19 cellular contexts compared by ENCODE assay signal in genomic region chr6:163941471-163941980, GRCh38.
DNase-seq lines count a peak whose midpoint lies in the region; ATAC-seq, FAIRE-seq and TF ChIP-seq lines count a peak whose summit lies in the region.
"Had no signal": no experiment of that assay in that cellular context is flagged by ENCODE, and none has a peak within 500 bp of the region (broad histone marks: within the 10 kb centered on the region; RNA-seq: fewer than 3 reads in every experiment).

No MANE protein-coding gene starts in this region.

- POLR2A ChIA-PET in H1 (lab: Charles Lee; ENCODE audit: partially characterized antibody) (no interaction called here), HEK293T (lab: Yijun Ruan, JAX) (no interaction called here)

- 0 out of 2 replicates have a peak, but pooled peaks cover 2% of the 10 kb centered on the region for H3K23me2 ChIP-seq in H1 (ENCODE audit: low read depth, low read length)

- intact Hi-C loops in natural killer cell (cut with micrococcal nuclease), result no loop called here

- peak overlapping the region; percentile 76; the same call in 1 of the 2 replicates for H2BK15ac ChIP-seq in H1 (ENCODE audit: low read length)
- H2BK15ac ChIP-seq in mesenchymal stem cell (ENCODE audit: low read depth, poor library complexity, severe bottlenecking), result no peak overlapping the region

- H2AFZ ChIP-seq in H1 (ENCODE audit: low read length) (0 out of 2 replicates have a peak overlapping the region, but pooled peaks have one; percentile 77), mesenchymal stem cell (ENCODE audit: low read depth, low read length) (no peak overlapping the region)

- no peak for FAIRE-seq in H1 (lab: Jason Lieb, UNC)
- FAIRE-seq: colon, pancreas had no signal

- TF ChIP-seq CTCF in HFFc6 (IDR thresholded peaks at IDR 0.05) (no peak), H1 (IDR thresholded peaks at IDR 0.05; ENCODE audit: control extremely low read depth in 1 of 3, insufficient read depth in 1 of 3, low read depth in 1 of 3, low read length in 3 of 3) (no peak), natural killer cell (IDR thresholded peaks at IDR 0.05) (no peak)

- H3K18ac ChIP-seq in H1 (ENCODE audit: extremely low read depth, low read length) (peak overlapping the region; percentile 34), mesenchymal stem cell (ENCODE audit: low read depth in 1 of 2, low read length in 2 of 2) (no peak overlapping the region)

- H3K27ac ChIP-seq in H1 (ENCODE audit: low read depth, low read length) (no peak overlapping the region), mesenchymal stem cell (ENCODE audit: low read length, poor library complexity, severe bottlenecking) (no peak overlapping the region), skin epidermis (peak overlapping the region in 15 of 21 experiments; percentile 1 to 79 (median 21))
- H3K27ac ChIP-seq: ascending aorta, pancreas, transverse colon had no signal

- no peak overlapping the region for H3K14ac ChIP-seq in H1 (ENCODE audit: insufficient read length)
- H3K14ac ChIP-seq in mesenchymal stem cell (ENCODE audit: low read length in 2 of 2), result no peak overlapping the region

- TF ChIP-seq RAD21 in H1 (IDR thresholded peaks at IDR 0.05 in 1 of 2, conservative IDR thresholded peaks at IDR 0.05 in 1 of 2; ENCODE audit: low read depth in 2 of 2, low read length in 2 of 2), result no peak

- H2BK12ac ChIP-seq in H1 (ENCODE audit: low read depth, low read length) (peak overlapping the region; percentile 70), mesenchymal stem cell (ENCODE audit: low read length in 2 of 2) (no peak overlapping the region)

- H4K91ac ChIP-seq in H1 (replicated peaks; ENCODE audit: insufficient read length, low read length) (peak overlapping the region; percentile 71), mesenchymal stem cell (ENCODE audit: low read length) (no peak overlapping the region)

- H3K4me1 Mint-ChIP-seq in HFFc6 (ENCODE audit: low read depth) (peaks cover 7% of the 10 kb centered on the region; the same call in 1 of the 2 replicates), natural killer cell (no peaks in the 10 kb centered on the region)
- H3K4me1 Mint-ChIP-seq: CD4-positive, CD25-positive, alpha-beta regulatory T cell had no signal

- H3K36me3 ChIP-seq in H1 (ENCODE audit: control insufficient read depth in 2 of 4, insufficient read depth in 4 of 4, low read length in 3 of 4), result no peaks in the 10 kb centered on the region
- no peaks in the 10 kb centered on the region for H3K36me3 ChIP-seq in mesenchymal stem cell (ENCODE audit: control insufficient read depth in 1 of 2, insufficient read depth in 2 of 2, low read depth in 1 of 2, low read length in 2 of 2)
- H3K36me3 ChIP-seq: ascending aorta, pancreas, transverse colon had no signal

- 75% methylated on average over 8 of the region's 10 CpGs; no CpG with 5 or more reads in 1 of the 2 experiments for WGBS in H1 (ENCODE audit: extremely low coverage in 1 of 2, insufficient coverage in 1 of 2, insufficient read length in 1 of 2, insufficient replicate concordance in 2 of 2, low coverage in 1 of 2, low lambda C conversion rate in 2 of 2, missing lambda C conversion rate in 1 of 2), 2 experiments
- 70% methylated on average over 9 of the region's 10 CpGs for WGBS in mesenchymal stem cell

- H3K4me3 Mint-ChIP-seq in HFFc6 (peak overlapping the region; percentile 18; the same call in 1 of the 2 replicates), natural killer cell (no peak overlapping the region)
- H3K4me3 Mint-ChIP-seq: CD4-positive, CD25-positive, alpha-beta regulatory T cell had no signal

- no peak for ATAC-seq in natural killer cell
- ATAC-seq: left colon had no signal

- H3K4ac ChIP-seq in H1 (replicated peaks; ENCODE audit: insufficient read length, low read depth, low read length) (no peak overlapping the region), mesenchymal stem cell (ENCODE audit: low read depth in 1 of 2, low read length in 2 of 2) (no peak overlapping the region)

- H3K9me3 Mint-ChIP-seq in HFFc6 (peaks cover 8% of the 10 kb centered on the region; the same call in 1 of the 2 replicates), natural killer cell (no peaks in the 10 kb centered on the region)

- H3K9ac ChIP-seq in H1 (replicated peaks in 1 of 4; ENCODE audit: extremely low read depth in 1 of 4, low read depth in 3 of 4, low read length in 3 of 4) (no peak overlapping the region; a peak in 1 of 7 replicates), mesenchymal stem cell (ENCODE audit: low read length) (peak overlapping the region; percentile 14)

- H3K27ac Mint-ChIP-seq in HFFc6, result no peak overlapping the region
- H3K27ac Mint-ChIP-seq in natural killer cell, result no peak overlapping the region
- H3K27ac Mint-ChIP-seq: CD4-positive, CD25-positive, alpha-beta regulatory T cell had no signal

- H3K27me3 Mint-ChIP-seq in HFFc6 (ENCODE audit: insufficient read depth) (peaks cover 14% of the 10 kb centered on the region), natural killer cell (ENCODE audit: low read depth in 2 of 2) (peaks cover 20 to 66% of the 10 kb centered on the region in 2 donors)

- peak overlapping the region; percentile 52; the same call in 1 of the 2 replicates for H4K8ac ChIP-seq in H1 (ENCODE audit: extremely low read depth, insufficient read depth, low read length)
- peak overlapping the region; percentile 66 for H4K8ac ChIP-seq in mesenchymal stem cell (ENCODE audit: low read length)

- H3K4me3 ChIP-seq in H1 (ENCODE audit: extremely low read depth in 1 of 4, insufficient read depth in 2 of 4, low read depth in 3 of 4, low read length in 4 of 4) (no peak overlapping the region; a peak in 1 of 8 replicates), mesenchymal stem cell (ENCODE audit: insufficient read depth in 1 of 2, low read depth in 1 of 2, low read length in 2 of 2) (peak overlapping the region in 1 of 2 experiments; percentile 56), skin epidermis (no peak overlapping the region)
- H3K4me3 ChIP-seq: pancreas, transverse colon had no signal

- H4K20me1 ChIP-seq in H1 (replicated peaks in 1 of 2; ENCODE audit: control insufficient read depth in 1 of 2, insufficient read depth in 2 of 2, low read length in 2 of 2), result no peaks in the 10 kb centered on the region

- H3K36me3 Mint-ChIP-seq in HFFc6 (ENCODE audit: low read depth) (no peaks in the 10 kb centered on the region), natural killer cell (no peaks in the 10 kb centered on the region)
- H3K36me3 Mint-ChIP-seq: CD4-positive, CD25-positive, alpha-beta regulatory T cell had no signal

- no peak for TF ChIP-seq POLR2A in H1 (IDR thresholded peaks at IDR 0.05; ENCODE audit: control extremely low read depth in 1 of 2, low read depth in 2 of 2, low read length in 2 of 2)

- no peaks in the 10 kb centered on the region for H3K79me1 ChIP-seq in H1 (ENCODE audit: low read depth, low read length)
- no peaks in the 10 kb centered on the region for H3K79me1 ChIP-seq in mesenchymal stem cell (replicated peaks; ENCODE audit: low read length, poor library complexity, severe bottlenecking)

- H2BK5ac ChIP-seq in H1 (ENCODE audit: low read depth, low read length) (peak overlapping the region; percentile 36; the same call in 1 of the 2 replicates), mesenchymal stem cell (ENCODE audit: low read depth, low read length, poor library complexity, severe bottlenecking) (no peak overlapping the region)

- H3K4me2 ChIP-seq in H1 (ENCODE audit: insufficient read depth in 1 of 2, low read depth in 2 of 2, low read length in 2 of 2), result peak overlapping the region in 1 of 2 experiments; percentile 1; a peak in 1 of 4 replicates
- H3K4me2 ChIP-seq in mesenchymal stem cell (ENCODE audit: low read length, poor library complexity, severe bottlenecking), result no peak overlapping the region

- no peak for TF ChIP-seq EP300 in H1 (IDR thresholded peaks at IDR 0.05; ENCODE audit: borderline replicate concordance in 1 of 2, low read depth in 2 of 2, low read length in 2 of 2)

- no peaks in the 10 kb centered on the region for H3K79me2 ChIP-seq in H1 (ENCODE audit: control insufficient read depth in 1 of 2, insufficient read depth in 2 of 2, low read length in 2 of 2)

- H2BK20ac ChIP-seq in H1 (ENCODE audit: low read length), result peak overlapping the region; percentile 24; the same call in 1 of the 2 replicates

- no peak for DNase-seq in HFFc6
- no peak for DNase-seq in H1 (ENCODE audit: low read depth in 1 of 2, low spot score in 2 of 2)
- DNase-seq in mesenchymal stem cell, result no peak
- no peak for DNase-seq in HEK293T (ENCODE audit: extremely low spot score)
- DNase-seq in mucosa of gallbladder (ENCODE audit: low spot score), result no peak
- DNase-seq in natural killer cell, result no peak
- no peak for DNase-seq in T-helper 2 cell
- DNase-seq: activated CD4-positive, alpha-beta T cell treated with anti-CD3 and anti-CD28 coated beads, Interleukin-2, amount 50 U/mL, for 1 hour; activated naive CD4-positive, alpha-beta T cell treated with Interleukin-2 at 50 U/mL for 16 hours; CD4-positive, CD25-positive, alpha-beta regulatory T cell; DMS53; left colon; NCI-H1930; pancreas; SW 1271; transverse colon had no signal

- H2AK5ac ChIP-seq in H1 (ENCODE audit: low read depth, low read length), result 0 out of 2 replicates have a peak overlapping the region, but pooled peaks have one; percentile 55
- no peak overlapping the region for H2AK5ac ChIP-seq in mesenchymal stem cell (ENCODE audit: low read length, severe bottlenecking)

- H3K27me3 ChIP-seq in H1 (replicated peaks in 1 of 4; ENCODE audit: control insufficient read depth in 3 of 4, extremely low read depth in 1 of 4, insufficient read depth in 3 of 4, low read length in 3 of 4) (no peaks in the 10 kb centered on the region), mesenchymal stem cell (ENCODE audit: control insufficient read depth in 1 of 2, insufficient read depth in 1 of 2, low read length in 2 of 2) (no peaks in the 10 kb centered on the region)
- H3K27me3 ChIP-seq: ascending aorta, pancreas, transverse colon had no signal

- peaks cover 10 to 33% (median 24%) of the 10 kb centered on the region in 4 experiments for H3K4me1 ChIP-seq in H1 (replicated peaks in 1 of 4; ENCODE audit: control insufficient read depth in 3 of 4, insufficient read depth in 4 of 4, low read length in 3 of 4)
- H3K4me1 ChIP-seq in mesenchymal stem cell (ENCODE audit: control insufficient read depth, insufficient read depth, low read depth, low read length), result peaks cover 9% of the 10 kb centered on the region
- H3K4me1 ChIP-seq: ascending aorta, pancreas had no signal

- H4K5ac ChIP-seq in H1 (ENCODE audit: insufficient read length, low read depth, low read length), result no peak overlapping the region

- H3K9me3 ChIP-seq in H1 (ENCODE audit: insufficient read depth in 2 of 2, low read depth in 1 of 2, low read length in 1 of 2) (peaks cover 0 to under 1% of the 10 kb centered on the region in 2 experiments; a peak in 1 of 4 replicates), mesenchymal stem cell (ENCODE audit: control insufficient read depth, low read length) (no peaks in the 10 kb centered on the region)
- H3K9me3 ChIP-seq: ascending aorta, pancreas, transverse colon had no signal

- no peak overlapping the region for H3K56ac ChIP-seq in H1 (replicated peaks; ENCODE audit: insufficient read length, low read depth, low read length)

- CTCF ChIA-PET in H1 (lab: Charles Lee; ENCODE audit: partially characterized antibody), result interaction anchor here (1.1 kb wide), 1 partner anchor 986 kb away, joined by 3 read pairs; no protein-coding TSS in a partner anchor
- CTCF ChIA-PET in HEK293T (lab: Yijun Ruan, JAX), result no interaction called here

- H3K23ac ChIP-seq in H1 (ENCODE audit: insufficient read length), result no peak overlapping the region
- no peak overlapping the region for H3K23ac ChIP-seq in mesenchymal stem cell (ENCODE audit: low read length in 2 of 2)

- H2BK120ac ChIP-seq in H1 (replicated peaks; ENCODE audit: low read depth, low read length), result peak overlapping the region; percentile 94
- H2BK120ac ChIP-seq in mesenchymal stem cell (ENCODE audit: low read depth, low read length), result no peak overlapping the region

Comparison
In these comparisons a context has a peak if more than half of its experiments do, and no peak if none do; other contexts are left out.
1. H3K27ac ChIP-seq: peak in skin epidermis (15 of 21); none in H1 (single experiment) and mesenchymal stem cell (single experiment).